1 cellular context compared by ENCODE assay signal in the genomic region with DNA sequence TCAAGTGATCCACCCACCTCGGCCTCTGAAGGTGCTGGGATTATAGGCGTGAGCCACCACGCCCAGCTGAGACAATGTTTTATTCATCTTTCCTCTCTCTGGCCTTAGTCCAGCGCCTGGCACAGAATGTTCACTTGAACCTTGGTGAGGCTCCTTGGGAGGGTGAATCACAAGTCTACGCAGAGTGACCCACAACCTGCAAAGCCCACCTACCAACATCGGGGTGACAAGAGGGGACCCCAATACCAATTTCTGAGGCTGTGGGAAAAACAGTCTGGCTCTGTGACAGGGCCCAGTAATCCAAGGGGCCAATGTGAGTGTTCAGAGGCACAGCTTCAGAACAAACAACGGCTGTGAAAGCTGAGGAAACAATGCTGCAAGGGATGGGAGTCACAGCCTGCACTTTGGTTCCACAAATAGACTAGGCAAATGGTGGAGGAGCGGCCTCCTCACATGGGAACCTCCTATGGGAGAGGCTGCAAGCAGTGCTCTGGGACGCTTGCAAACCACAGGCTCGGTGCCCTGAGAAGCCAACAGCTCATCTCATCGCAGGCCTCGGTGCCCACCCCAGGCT.
TF ChIP-seq lines count a peak whose summit lies in the region.

No MANE protein-coding gene starts in this region.

TF ChIP-seq in HepG2, 621 proteins besides CTCF, POLR2A, EP300 and RAD21 (continued from another document):
- TF ChIP-seq, protein P1, sequence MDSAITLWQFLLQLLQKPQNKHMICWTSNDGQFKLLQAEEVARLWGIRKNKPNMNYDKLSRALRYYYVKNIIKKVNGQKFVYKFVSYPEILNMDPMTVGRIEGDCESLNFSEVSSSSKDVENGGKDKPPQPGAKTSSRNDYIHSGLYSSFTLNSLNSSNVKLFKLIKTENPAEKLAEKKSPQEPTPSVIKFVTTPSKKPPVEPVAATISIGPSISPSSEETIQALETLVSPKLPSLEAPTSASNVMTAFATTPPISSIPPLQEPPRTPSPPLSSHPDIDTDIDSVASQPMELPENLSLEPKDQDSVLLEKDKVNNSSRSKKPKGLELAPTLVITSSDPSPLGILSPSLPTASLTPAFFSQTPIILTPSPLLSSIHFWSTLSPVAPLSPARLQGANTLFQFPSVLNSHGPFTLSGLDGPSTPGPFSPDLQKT (CRISPR knock-in tag; IDR thresholded peaks at IDR 0.05; ENCODE audit: borderline replicate concordance) = no peak
- TF ChIP-seq SSRP1 (CRISPR knock-in tag; IDR thresholded peaks at IDR 0.05) (no peak), ZNF547 (CRISPR knock-in tag; IDR thresholded peaks at IDR 0.05) (no peak; the same call in 1 of the 2 replicates)
